In genomic region chr19:13588953-13589833, GRCh38 we compare ENCODE assay signal across 8 cellular contexts.
DNase-seq lines count a peak whose midpoint lies in the region; ATAC-seq lines count a peak whose summit lies in the region.

No MANE protein-coding gene starts in this region.

- no peaks in the 10 kb centered on the region for H3K36me3 Mint-ChIP-seq in activated naive CD4-positive, alpha-beta T cell treated with anti-CD3 and anti-CD28 coated beads for 36 hours (ENCODE audit: low read depth)

- no peak for ATAC-seq in HG03196 (IDR thresholded peaks at IDR 0.05; ENCODE audit: unreplicated experiment)

- CTCF ChIA-PET in activated naive CD4-positive, alpha-beta T cell treated with anti-CD3 and anti-CD28 coated beads for 36 hours (lab: Charles Lee): interaction anchor here (0.6 to 7.1 kb wide), 20 partner anchors 9 to 1450 kb away, joined by 3 to 60 read pairs (median 3); no protein-coding TSS in a partner anchor

- no peaks in the 10 kb centered on the region for H3K9me3 Mint-ChIP-seq in activated naive CD4-positive, alpha-beta T cell treated with anti-CD3 and anti-CD28 coated beads for 36 hours

- H3K27ac Mint-ChIP-seq in activated naive CD4-positive, alpha-beta T cell treated with anti-CD3 and anti-CD28 coated beads for 36 hours: no peak overlapping the region

- DNase-seq in DMS 273 (lab: John Stamatoyannopoulos, UW; ENCODE audit: unreplicated experiment) (peak; percentile 91), HuH-7.5 (ENCODE audit: low spot score) (peak; percentile 71), SKM-1 (lab: John Stamatoyannopoulos, UW; ENCODE audit: unreplicated experiment) (peak; percentile 22), head of caudate nucleus (peak; percentile 47 to 92 (median 80)), posterior vena cava (ENCODE audit: low spot score) (peak; percentile 91), ureter (ENCODE audit: low spot score) (peak; percentile 57)
- DNase-seq in activated naive CD4-positive, alpha-beta T cell treated with anti-CD3 and anti-CD28 coated beads for 36 hours: peak; percentile 86

- H3K4me3 Mint-ChIP-seq in activated naive CD4-positive, alpha-beta T cell treated with anti-CD3 and anti-CD28 coated beads for 36 hours: no peak overlapping the region

- H3K27me3 Mint-ChIP-seq in activated naive CD4-positive, alpha-beta T cell treated with anti-CD3 and anti-CD28 coated beads for 36 hours (ENCODE audit: low read depth): peaks cover 2% of the 10 kb centered on the region

- H3K4me1 Mint-ChIP-seq in activated naive CD4-positive, alpha-beta T cell treated with anti-CD3 and anti-CD28 coated beads for 36 hours (ENCODE audit: low read depth): no peaks in the 10 kb centered on the region

- intact Hi-C loops in activated naive CD4-positive, alpha-beta T cell treated with anti-CD3 and anti-CD28 coated beads for 36 hours (cut with micrococcal nuclease): loop anchor here (1.0 kb wide), 1 partner anchor 312 kb away; no protein-coding TSS in a partner anchor
- intact Hi-C loops in head of caudate nucleus (cut with DNase I) (loop anchor here (2.0 kb wide), 1 partner anchor 312 kb away; no protein-coding TSS in a partner anchor), posterior vena cava (cut with DNase I) (loop anchor here (2.0 to 5.0 kb wide), 2 partner anchors 312 kb away; no protein-coding TSS in a partner anchor)

Comparison
In these comparisons a context has a peak if more than half of its experiments do, and no peak if none do; other contexts are left out.
1. DNase-seq: peak in every context shown above with its lines; median percentile 91 in DMS 273; 91 in posterior vena cava; 86 in activated naive CD4-positive, alpha-beta T cell treated with anti-CD3 and anti-CD28 coated beads for 36 hours; 80 in head of caudate nucleus; 71 in HuH-7.5; 57 in ureter; 22 in SKM-1.